In the genomic region with DNA sequence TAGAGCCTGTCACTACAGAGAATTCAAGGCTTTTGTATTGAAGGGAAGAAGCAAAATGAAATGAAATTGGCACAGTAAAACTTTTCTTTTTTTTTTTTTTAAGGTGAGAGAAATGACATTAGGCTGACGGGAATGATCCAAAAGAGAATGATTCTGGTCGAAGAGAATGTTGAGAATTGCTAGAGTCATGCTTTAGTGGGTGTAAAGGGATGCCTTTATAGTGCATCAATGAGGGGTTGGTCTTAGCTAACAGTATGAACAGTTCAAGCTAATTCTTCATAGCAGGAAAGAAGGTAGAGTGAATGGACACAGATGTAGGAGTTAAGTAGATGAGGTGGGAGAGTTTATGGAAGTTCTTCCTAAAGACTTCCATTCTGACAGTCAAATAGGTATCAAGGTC, we compare ENCODE assay signal across 1 cellular context.
TF ChIP-seq lines count a peak whose summit lies in the region.

No MANE protein-coding gene starts in this region.

TF ChIP-seq in WTC11, 78 proteins besides CTCF, POLR2A, EP300 and RAD21 (continued from another document):
- TF ChIP-seq, protein P1, sequence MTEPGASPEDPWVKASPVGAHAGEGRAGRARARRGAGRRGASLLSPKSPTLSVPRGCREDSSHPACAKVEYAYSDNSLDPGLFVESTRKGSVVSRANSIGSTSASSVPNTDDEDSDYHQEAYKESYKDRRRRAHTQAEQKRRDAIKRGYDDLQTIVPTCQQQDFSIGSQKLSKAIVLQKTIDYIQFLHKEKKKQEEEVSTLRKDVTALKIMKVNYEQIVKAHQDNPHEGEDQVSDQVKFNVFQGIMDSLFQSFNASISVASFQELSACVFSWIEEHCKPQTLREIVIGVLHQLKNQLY (CRISPR knock-in tag; IDR thresholded peaks at IDR 0.05) = no peak
- TF ChIP-seq ETV6 (CRISPR knock-in tag; IDR thresholded peaks at IDR 0.05) (no peak), NFE2L1 (CRISPR knock-in tag; IDR thresholded peaks at IDR 0.05) (no peak), ZNF232 (CRISPR knock-in tag; IDR thresholded peaks at IDR 0.05) (no peak), RELA (CRISPR knock-in tag; IDR thresholded peaks at IDR 0.05; ENCODE audit: borderline replicate concordance) (no peak), CREB1 (CRISPR knock-in tag; IDR thresholded peaks at IDR 0.05) (no peak), NR1H2 (CRISPR knock-in tag; IDR thresholded peaks at IDR 0.05) (no peak)
- TF ChIP-seq, protein P2, sequence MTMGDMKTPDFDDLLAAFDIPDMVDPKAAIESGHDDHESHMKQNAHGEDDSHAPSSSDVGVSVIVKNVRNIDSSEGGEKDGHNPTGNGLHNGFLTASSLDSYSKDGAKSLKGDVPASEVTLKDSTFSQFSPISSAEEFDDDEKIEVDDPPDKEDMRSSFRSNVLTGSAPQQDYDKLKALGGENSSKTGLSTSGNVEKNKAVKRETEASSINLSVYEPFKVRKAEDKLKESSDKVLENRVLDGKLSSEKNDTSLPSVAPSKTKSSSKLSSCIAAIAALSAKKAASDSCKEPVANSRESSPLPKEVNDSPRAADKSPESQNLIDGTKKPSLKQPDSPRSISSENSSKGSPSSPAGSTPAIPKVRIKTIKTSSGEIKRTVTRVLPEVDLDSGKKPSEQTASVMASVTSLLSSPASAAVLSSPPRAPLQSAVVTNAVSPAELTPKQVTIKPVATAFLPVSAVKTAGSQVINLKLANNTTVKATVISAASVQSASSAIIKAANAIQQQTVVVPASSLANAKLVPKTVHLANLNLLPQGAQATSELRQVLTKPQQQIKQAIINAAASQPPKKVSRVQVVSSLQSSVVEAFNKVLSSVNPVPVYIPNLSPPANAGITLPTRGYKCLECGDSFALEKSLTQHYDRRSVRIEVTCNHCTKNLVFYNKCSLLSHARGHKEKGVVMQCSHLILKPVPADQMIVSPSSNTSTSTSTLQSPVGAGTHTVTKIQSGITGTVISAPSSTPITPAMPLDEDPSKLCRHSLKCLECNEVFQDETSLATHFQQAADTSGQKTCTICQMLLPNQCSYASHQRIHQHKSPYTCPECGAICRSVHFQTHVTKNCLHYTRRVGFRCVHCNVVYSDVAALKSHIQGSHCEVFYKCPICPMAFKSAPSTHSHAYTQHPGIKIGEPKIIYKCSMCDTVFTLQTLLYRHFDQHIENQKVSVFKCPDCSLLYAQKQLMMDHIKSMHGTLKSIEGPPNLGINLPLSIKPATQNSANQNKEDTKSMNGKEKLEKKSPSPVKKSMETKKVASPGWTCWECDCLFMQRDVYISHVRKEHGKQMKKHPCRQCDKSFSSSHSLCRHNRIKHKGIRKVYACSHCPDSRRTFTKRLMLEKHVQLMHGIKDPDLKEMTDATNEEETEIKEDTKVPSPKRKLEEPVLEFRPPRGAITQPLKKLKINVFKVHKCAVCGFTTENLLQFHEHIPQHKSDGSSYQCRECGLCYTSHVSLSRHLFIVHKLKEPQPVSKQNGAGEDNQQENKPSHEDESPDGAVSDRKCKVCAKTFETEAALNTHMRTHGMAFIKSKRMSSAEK (CRISPR knock-in tag; IDR thresholded peaks at IDR 0.05; ENCODE audit: borderline replicate concordance) = no peak
- TF ChIP-seq, protein P3, sequence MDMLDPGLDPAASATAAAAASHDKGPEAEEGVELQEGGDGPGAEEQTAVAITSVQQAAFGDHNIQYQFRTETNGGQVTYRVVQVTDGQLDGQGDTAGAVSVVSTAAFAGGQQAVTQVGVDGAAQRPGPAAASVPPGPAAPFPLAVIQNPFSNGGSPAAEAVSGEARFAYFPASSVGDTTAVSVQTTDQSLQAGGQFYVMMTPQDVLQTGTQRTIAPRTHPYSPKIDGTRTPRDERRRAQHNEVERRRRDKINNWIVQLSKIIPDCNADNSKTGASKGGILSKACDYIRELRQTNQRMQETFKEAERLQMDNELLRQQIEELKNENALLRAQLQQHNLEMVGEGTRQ (CRISPR knock-in tag; IDR thresholded peaks at IDR 0.05) = no peak
- TF ChIP-seq, protein P4, sequence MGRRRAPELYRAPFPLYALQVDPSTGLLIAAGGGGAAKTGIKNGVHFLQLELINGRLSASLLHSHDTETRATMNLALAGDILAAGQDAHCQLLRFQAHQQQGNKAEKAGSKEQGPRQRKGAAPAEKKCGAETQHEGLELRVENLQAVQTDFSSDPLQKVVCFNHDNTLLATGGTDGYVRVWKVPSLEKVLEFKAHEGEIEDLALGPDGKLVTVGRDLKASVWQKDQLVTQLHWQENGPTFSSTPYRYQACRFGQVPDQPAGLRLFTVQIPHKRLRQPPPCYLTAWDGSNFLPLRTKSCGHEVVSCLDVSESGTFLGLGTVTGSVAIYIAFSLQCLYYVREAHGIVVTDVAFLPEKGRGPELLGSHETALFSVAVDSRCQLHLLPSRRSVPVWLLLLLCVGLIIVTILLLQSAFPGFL (CRISPR knock-in tag; IDR thresholded peaks at IDR 0.05; ENCODE audit: borderline replicate concordance) = no peak
